ENCODE assay signal across 20 cellular contexts in genomic region chr15:29811691-29812383, GRCh38. TPM values are rescaled to one million over a fixed set of nuclear protein-coding genes. Genes with fewer than 3 reads are reported as not detected.
"Had no signal": no experiment of that assay in that cellular context is flagged by ENCODE, and none has a peak within 500 bp of the region (broad histone marks: within the 10 kb centered on the region; RNA-seq: fewer than 3 reads in every experiment).

No MANE protein-coding gene starts in this region.

- H3K9me3 Mint-ChIP-seq: activated CD4-positive, alpha-beta T cell treated with anti-CD3 and anti-CD28 coated beads, Interleukin-2, amount 10 ng/mL, durations not matched to agents 7 days and 5 days; activated T-cell treated with anti-CD3 and anti-CD28 coated beads, Interleukin-2, amount 50 U/mL, for 4 hours; central memory CD8-positive, alpha-beta T cell; natural killer cell had no signal

- ATAC-seq: activated CD4-positive, CD25-positive, alpha-beta regulatory T cell treated with anti-CD3 and anti-CD28 coated beads, Interleukin-2, amount 50 U/mL, for 24 hours; activated CD8-positive, alpha-beta T cell treated with anti-CD3 and anti-CD28 coated beads, Interleukin-2, amount 10 ng/mL, durations not matched to agents 7 days and 5 days; activated T-cell treated with anti-CD3 and anti-CD28 coated beads, Interleukin-2, amount 50 U/mL, for 4 hours; natural killer cell; stimulated activated memory B cell treated with anti-CD40 and anti-IgM and Interleukin-4, amounts not matched to agents 10 μg/mL and 1 μg/mL and 100 μg/mL, for 72 hours; T-cell had no signal

- H3K36me3 ChIP-seq: brain microvascular endothelial cell, heart right ventricle, ovary, sigmoid colon, spleen, uterus had no signal

- DNase-seq: activated CD4-positive, alpha-beta T cell treated with anti-CD3 and anti-CD28 coated beads, Interleukin-2, amount 10 ng/mL, durations not matched to agents 7 days and 5 days; activated CD8-positive, alpha-beta memory T cell treated with anti-CD3 and anti-CD28 coated beads, Interleukin-2, amount 50 U/mL, for 4 hours; activated CD8-positive, alpha-beta T cell treated with anti-CD3 and anti-CD28 coated beads, Interleukin-2, amount 10 ng/mL, durations not matched to agents 7 days and 5 days; activated naive CD4-positive, alpha-beta T cell treated with anti-CD3 and anti-CD28 coated beads for 36 hours; activated T-cell treated with anti-CD3 and anti-CD28 coated beads, Interleukin-2, amount 50 U/mL, for 4 hours; heart right ventricle; immature natural killer cell; natural killer cell; ovary; sigmoid colon; spleen; stimulated activated CD4-positive, alpha-beta T cell treated with anti-CD3 and anti-CD28 coated beads, Interleukin-4, amount 100 ng/mL, for 4 hours; T-cell; uterus had no signal

- H3K4me3 ChIP-seq: coronary artery, heart right ventricle, ovary, sigmoid colon, spleen, uterus had no signal

- H3K4me3 Mint-ChIP-seq: activated CD4-positive, alpha-beta T cell treated with anti-CD3 and anti-CD28 coated beads, Interleukin-2, amount 10 ng/mL, durations not matched to agents 7 days and 5 days; activated CD8-positive, alpha-beta T cell treated with anti-CD3 and anti-CD28 coated beads, Interleukin-2, amount 10 ng/mL, durations not matched to agents 7 days and 5 days; activated naive CD4-positive, alpha-beta T cell treated with anti-CD3 and anti-CD28 coated beads for 36 hours; activated T-cell treated with anti-CD3 and anti-CD28 coated beads, Interleukin-2, amount 50 U/mL, for 4 hours; central memory CD8-positive, alpha-beta T cell; immature natural killer cell; natural killer cell; stimulated activated memory B cell treated with anti-CD40 and anti-IgM and Interleukin-4, amounts not matched to agents 10 μg/mL and 1 μg/mL and 100 μg/mL, for 72 hours; T-cell had no signal

- FAIRE-seq: frontal cortex had no signal

- H3K36me3 Mint-ChIP-seq: immature natural killer cell; natural killer cell; stimulated activated memory B cell treated with anti-CD40 and anti-IgM and Interleukin-4, amounts not matched to agents 10 μg/mL and 1 μg/mL and 100 μg/mL, for 72 hours; T-cell had no signal

- H3K4me1 Mint-ChIP-seq: activated CD4-positive, alpha-beta T cell treated with anti-CD3 and anti-CD28 coated beads, Interleukin-2, amount 10 ng/mL, durations not matched to agents 7 days and 5 days; central memory CD8-positive, alpha-beta T cell; immature natural killer cell; natural killer cell; stimulated activated memory B cell treated with anti-CD40 and anti-IgM and Interleukin-4, amounts not matched to agents 10 μg/mL and 1 μg/mL and 100 μg/mL, for 72 hours; T-cell had no signal

- H3K9me3 ChIP-seq: ovary, sigmoid colon, uterus had no signal

- H3K27ac ChIP-seq: brain microvascular endothelial cell, coronary artery, heart right ventricle, ovary, sigmoid colon, spleen, uterus had no signal

- H3K4me1 ChIP-seq: uterus had no signal

- H3K27ac Mint-ChIP-seq: activated CD4-positive, alpha-beta T cell treated with anti-CD3 and anti-CD28 coated beads, Interleukin-2, amount 10 ng/mL, durations not matched to agents 7 days and 5 days; activated CD8-positive, alpha-beta T cell treated with anti-CD3 and anti-CD28 coated beads, Interleukin-2, amount 10 ng/mL, durations not matched to agents 7 days and 5 days; activated naive CD4-positive, alpha-beta T cell treated with anti-CD3 and anti-CD28 coated beads for 36 hours; immature natural killer cell; natural killer cell; stimulated activated memory B cell treated with anti-CD40 and anti-IgM and Interleukin-4, amounts not matched to agents 10 μg/mL and 1 μg/mL and 100 μg/mL, for 72 hours; T-cell had no signal

- H3K27me3 ChIP-seq: brain microvascular endothelial cell, ovary, sigmoid colon, uterus had no signal

RNA-seq across cellular contexts. Expression of gene TJP1, which starts 10.4 kb away (rescaled TPM):
- total RNA-seq: activated CD4-positive, alpha-beta T cell treated with anti-CD3 and anti-CD28 coated beads, Interleukin-2, amount 10 ng/mL, durations not matched to agents 7 days and 5 days; activated CD8-positive, alpha-beta T cell treated with anti-CD3 and anti-CD28 coated beads, Interleukin-2, amount 10 ng/mL, durations not matched to agents 7 days and 5 days; activated naive CD4-positive, alpha-beta T cell treated with anti-CD3 and anti-CD28 coated beads for 36 hours; natural killer cell had no signal
- polyA plus RNA-seq: immature natural killer cell had no signal
